ENCODE assay signal across 8 cellular contexts in genomic region chr14:25833341-25834121, GRCh38.
DNase-seq lines count a peak whose midpoint lies in the region; ATAC-seq and TF ChIP-seq lines count a peak whose summit lies in the region.

No MANE protein-coding gene starts in this region.

- no peak overlapping the region for H3K4me2 ChIP-seq in OCI-LY1 (ENCODE audit: low read length)
- H3K4me2 ChIP-seq in fibroblast of lung (ENCODE audit: extremely low read depth, insufficient read depth, low read length) = no peak overlapping the region

- H3K4me3 ChIP-seq in OCI-LY1 (ENCODE audit: low read depth, low read length, poor library complexity, severe bottlenecking) (no peak overlapping the region), fibroblast of lung (replicated peaks in 1 of 4; ENCODE audit: control extremely low read depth in 1 of 4, insufficient read depth in 1 of 4, low read depth in 3 of 4, low read length in 4 of 4) (no peak overlapping the region), retinal pigment epithelial cell (ENCODE audit: low read length) (no peak overlapping the region)

- no peaks in the 10 kb centered on the region for H3K9me2 ChIP-seq in OCI-LY1 (ENCODE audit: low read depth, low read length)

- peak; percentile 57 for TF ChIP-seq CTCF in OCI-LY1 (IDR thresholded peaks at IDR 0.05; ENCODE audit: low read length)
- TF ChIP-seq CTCF in fibroblast of lung (conservative IDR thresholded peaks at IDR 0.05 in 1 of 2, IDR thresholded peaks at IDR 0.05 in 1 of 2; ENCODE audit: low read depth in 1 of 2, low read length in 2 of 2) = peak in 1 of 2 donors; percentile 49
- peak; percentile 72 for TF ChIP-seq CTCF in retinal pigment epithelial cell (conservative IDR thresholded peaks at IDR 0.05; ENCODE audit: low read depth, low read length)

- H3K9ac ChIP-seq in OCI-LY1 (ENCODE audit: low read length) (no peak overlapping the region), fibroblast of lung (ENCODE audit: insufficient read depth, low read length) (no peak overlapping the region)

- H3F3A ChIP-seq in OCI-LY1 (ENCODE audit: insufficient read depth, low read length) = no peaks in the 10 kb centered on the region

- no peaks in the 10 kb centered on the region for H3K36me3 ChIP-seq in OCI-LY1 (ENCODE audit: insufficient read depth, low read length)
- no peaks in the 10 kb centered on the region for H3K36me3 ChIP-seq in fibroblast of lung (ENCODE audit: control insufficient read depth, insufficient read depth, low read length)

- no peak overlapping the region for H3K27ac ChIP-seq in OCI-LY1 (ENCODE audit: low read depth, low read length, poor library complexity, severe bottlenecking)
- no peak overlapping the region for H3K27ac ChIP-seq in fibroblast of lung (ENCODE audit: insufficient read depth, low read length)

- no peaks in the 10 kb centered on the region for H3K27me3 ChIP-seq in OCI-LY1 (ENCODE audit: insufficient read depth, low read length)
- H3K27me3 ChIP-seq in fibroblast of lung (ENCODE audit: control insufficient read depth, insufficient read depth, low read length) = no peaks in the 10 kb centered on the region

- H3K79me2 ChIP-seq in OCI-LY1 (ENCODE audit: insufficient read depth, low read length) (no peaks in the 10 kb centered on the region), fibroblast of lung (ENCODE audit: control insufficient read depth, insufficient read depth, low read length) (no peaks in the 10 kb centered on the region)

- H3K4me1 ChIP-seq in OCI-LY1 (ENCODE audit: insufficient read depth, low read length, severe bottlenecking) (no peaks in the 10 kb centered on the region), fibroblast of lung (ENCODE audit: control insufficient read depth, extremely low read depth, insufficient read depth, low read length) (no peaks in the 10 kb centered on the region)

- H3K9me3 ChIP-seq in OCI-LY1 (ENCODE audit: low read length) = no peaks in the 10 kb centered on the region
- H3K9me3 ChIP-seq in fibroblast of lung (ENCODE audit: control insufficient read depth, insufficient read depth, low read depth, low read length) = no peaks in the 10 kb centered on the region

- H2AFZ ChIP-seq in OCI-LY1 (ENCODE audit: low read length) (no peak overlapping the region), fibroblast of lung (ENCODE audit: low read length) (no peak overlapping the region)

- no peak for ATAC-seq in HG03039 (IDR thresholded peaks at IDR 0.05; ENCODE audit: unreplicated experiment)
- ATAC-seq in GM18870 (IDR thresholded peaks at IDR 0.05; ENCODE audit: unreplicated experiment) = no peak

- DNase-seq in activated effector memory CD4-positive, alpha-beta T cell treated with anti-CD3 and anti-CD28 coated beads, Interleukin-2, amount 50 U/mL, for 16 hours = peak; percentile 53
- DNase-seq in activated effector memory CD4-positive, alpha-beta T cell treated with Interleukin-2 at 50 U/mL for 16 hours = no peak
- DNase-seq in fibroblast of lung (ENCODE audit: low read depth in 2 of 2) (peak; percentile 13 to 42), retinal pigment epithelial cell (ENCODE audit: low read depth) (peak; percentile 10)
- DNase-seq in stimulated activated naive CD4-positive, alpha-beta T cell (lab: John Stamatoyannopoulos, UW) = no peak

- no peaks in the 10 kb centered on the region for H4K20me1 ChIP-seq in OCI-LY1 (ENCODE audit: insufficient read depth, low read length)
- no peaks in the 10 kb centered on the region for H4K20me1 ChIP-seq in fibroblast of lung (ENCODE audit: control insufficient read depth, extremely low read depth, insufficient read depth, low read length)

Comparison
In these comparisons a context has a peak if more than half of its experiments do, and no peak if none do; other contexts are left out.
1. DNase-seq: peak in activated effector memory CD4-positive, alpha-beta T cell treated with anti-CD3 and anti-CD28 coated beads, Interleukin-2, amount 50 U/mL, for 16 hours (single experiment), fibroblast of lung (2 of 2) and retinal pigment epithelial cell (single experiment); none in activated effector memory CD4-positive, alpha-beta T cell treated with Interleukin-2 at 50 U/mL for 16 hours (single experiment) and stimulated activated naive CD4-positive, alpha-beta T cell (0 of 6).